Comparison of ENCODE assay signal across 19 cellular contexts in genomic region chr15:80895091-80895490, GRCh38.
DNase-seq lines count a peak whose midpoint lies in the region; ATAC-seq and TF ChIP-seq lines count a peak whose summit lies in the region.
"Had no signal": no experiment of that assay in that cellular context is flagged by ENCODE, and none has a peak within 500 bp of the region (broad histone marks: within the 10 kb centered on the region; RNA-seq: fewer than 3 reads in every experiment).

No MANE protein-coding gene starts in this region.

- H3K9ac ChIP-seq in colonic mucosa (ENCODE audit: low read depth in 2 of 2, low read length in 2 of 2) = no peak overlapping the region
- H3K9ac ChIP-seq: BLaER1, GM23248 had no signal

- H3K27ac Mint-ChIP-seq in osteocyte (ENCODE audit: unreplicated experiment) (peak overlapping the region; percentile 64), GM23338 (no peak overlapping the region)
- H3K27ac Mint-ChIP-seq: B cell; CD8-positive, alpha-beta T cell had no signal

- H3K4me3 ChIP-seq in right atrium auricular region (no peak overlapping the region), colonic mucosa (no peak overlapping the region), mucosa of descending colon (no peak overlapping the region), GM23338 (no peak overlapping the region)
- H3K4me3 ChIP-seq: BLaER1, GM23248 had no signal

- no peaks in the 10 kb centered on the region for H3K9me2 ChIP-seq in GM23338 (ENCODE audit: insufficient read depth)

- H3K9me3 ChIP-seq in right atrium auricular region = peaks cover 0 to 7% of the 10 kb centered on the region in 2 donors
- H3K9me3 ChIP-seq in colonic mucosa = no peaks in the 10 kb centered on the region
- peaks cover 5% of the 10 kb centered on the region for H3K9me3 ChIP-seq in mucosa of descending colon
- H3K9me3 ChIP-seq: Caco-2 had no signal

- H2AFZ ChIP-seq in GM23338 = no peak overlapping the region
- H2AFZ ChIP-seq: GM23248 had no signal

- DNase-seq in Right ventricle myocardium inferior (ENCODE audit: missing footprints) (no peak), right atrium auricular region (ENCODE audit: low spot score) (no peak), colonic mucosa (peak; percentile 30), mucosa of descending colon (no peak), osteocyte (ENCODE audit: extremely low spot score, unreplicated experiment) (no peak), GM23338 (ENCODE audit: low spot score) (no peak), NCI-H345 treated with DMSO at 0.1 percent for 48 hours (lab: John Stamatoyannopoulos, UW; ENCODE audit: unreplicated experiment) (no peak)
- DNase-seq: Caco-2; CD4-positive, CD25-positive, alpha-beta regulatory T cell; CD8-positive, alpha-beta T cell; DMS153; DND-41; GM23248; H9 had no signal

- H3K4me2 ChIP-seq in GM23338 = no peak overlapping the region
- H3K4me2 ChIP-seq: BLaER1 had no signal

- peak; percentile 24 for ATAC-seq in Right ventricle myocardium inferior
- peak; percentile 62 for ATAC-seq in mucosa of descending colon
- ATAC-seq in GM23338 = no peak
- ATAC-seq: CD8-positive, alpha-beta T cell; HCT116 had no signal

- no peak for TF ChIP-seq CTCF in right atrium auricular region (IDR thresholded peaks at IDR 0.05)
- no peak for TF ChIP-seq CTCF in colonic mucosa (IDR thresholded peaks at IDR 0.05)
- TF ChIP-seq CTCF in mucosa of descending colon (IDR thresholded peaks at IDR 0.05) = no peak
- TF ChIP-seq CTCF in osteocyte (IDR thresholded peaks at IDR 0.05) = no peak
- no peak for TF ChIP-seq CTCF in GM23338 (conservative IDR thresholded peaks at IDR 0.05; ENCODE audit: low read depth in 2 of 2)

- intact Hi-C loops in Right ventricle myocardium inferior (cut with DNase I) (no loop called here), colonic mucosa (cut with DNase I) (no loop called here), mucosa of descending colon (cut with DNase I, micrococcal nuclease) (no loop called here)

- H3K36me3 ChIP-seq in right atrium auricular region (no peaks in the 10 kb centered on the region), colonic mucosa (no peaks in the 10 kb centered on the region), mucosa of descending colon (ENCODE audit: low read depth) (no peaks in the 10 kb centered on the region), GM23338 (ENCODE audit: insufficient read depth) (no peaks in the 10 kb centered on the region; the same call in 1 of the 2 replicates)
- H3K36me3 ChIP-seq: BLaER1 had no signal

- no peaks in the 10 kb centered on the region for H3K27me3 Mint-ChIP-seq in osteocyte (ENCODE audit: unreplicated experiment)
- H3K27me3 Mint-ChIP-seq in GM23338 (ENCODE audit: insufficient read depth, low read depth, poor library complexity) = peaks cover 5% of the 10 kb centered on the region
- H3K27me3 Mint-ChIP-seq: CD4-positive, CD25-positive, alpha-beta regulatory T cell had no signal

- H3K4me1 ChIP-seq in right atrium auricular region = no peaks in the 10 kb centered on the region
- no peaks in the 10 kb centered on the region for H3K4me1 ChIP-seq in colonic mucosa
- no peaks in the 10 kb centered on the region for H3K4me1 ChIP-seq in mucosa of descending colon (ENCODE audit: low read depth)
- no peaks in the 10 kb centered on the region for H3K4me1 ChIP-seq in GM23338 (ENCODE audit: insufficient read depth)
- H3K4me1 ChIP-seq: BLaER1 had no signal

- no peaks in the 10 kb centered on the region for H3K79me2 ChIP-seq in GM23338 (replicated peaks; ENCODE audit: insufficient read depth)

- H3K36me3 Mint-ChIP-seq in osteocyte (ENCODE audit: unreplicated experiment) (peaks cover 81% of the 10 kb centered on the region), GM23338 (ENCODE audit: low read depth) (peaks cover 14% of the 10 kb centered on the region; the same call in 2 of the 3 replicates)

- H3K4me3 Mint-ChIP-seq in osteocyte (ENCODE audit: unreplicated experiment) = no peak overlapping the region
- H3K4me3 Mint-ChIP-seq in GM23338 = no peak overlapping the region
- H3K4me3 Mint-ChIP-seq: B cell; CD4-positive, CD25-positive, alpha-beta regulatory T cell; CD8-positive, alpha-beta T cell; H9 had no signal

- H3K27ac ChIP-seq in right atrium auricular region (no peak overlapping the region), colonic mucosa (no peak overlapping the region), GM23338 (ENCODE audit: low read depth) (no peak overlapping the region)
- H3K27ac ChIP-seq: 22Rv1, BLaER1, C4-2B, GM23248 had no signal

- H3K4me1 Mint-ChIP-seq in osteocyte (ENCODE audit: unreplicated experiment) (peaks cover 51% of the 10 kb centered on the region), GM23338 (no peaks in the 10 kb centered on the region; the same call in 2 of the 3 replicates)
- H3K4me1 Mint-ChIP-seq: B cell, H9 had no signal

- no peaks in the 10 kb centered on the region for H3F3A ChIP-seq in GM23338 (replicated peaks; ENCODE audit: low read depth)

- H3K9me3 Mint-ChIP-seq in osteocyte (ENCODE audit: unreplicated experiment) (no peaks in the 10 kb centered on the region), GM23338 (peaks cover 10% of the 10 kb centered on the region; the same call in 2 of the 3 replicates)

- H3K27me3 ChIP-seq in right atrium auricular region (no peaks in the 10 kb centered on the region), colonic mucosa (no peaks in the 10 kb centered on the region), GM23338 (ENCODE audit: insufficient read depth) (no peaks in the 10 kb centered on the region)
- H3K27me3 ChIP-seq: BLaER1 had no signal

- H4K20me1 ChIP-seq in GM23338 (replicated peaks; ENCODE audit: insufficient read depth) = no peaks in the 10 kb centered on the region
- H4K20me1 ChIP-seq: BLaER1 had no signal

TF ChIP-seq in GM23338, 12 proteins besides CTCF, POLR2A, EP300 and RAD21 (continues in another document):
- TF ChIP-seq ETS1 (IDR thresholded peaks at IDR 0.05) = no peak
- no peak for TF ChIP-seq STAT1 (IDR thresholded peaks at IDR 0.05; ENCODE audit: unreplicated experiment)
- TF ChIP-seq CREB1 (CRISPR knock-in tag; IDR thresholded peaks at IDR 0.05; ENCODE audit: low read depth) = no peak
- no peak for TF ChIP-seq ZNF331 (CRISPR knock-in tag; IDR thresholded peaks at IDR 0.05; ENCODE audit: low read depth)
- no peak for TF ChIP-seq JUNB (IDR thresholded peaks at IDR 0.05; ENCODE audit: unreplicated experiment)
- no peak for TF ChIP-seq ZNF114 (CRISPR knock-in tag; IDR thresholded peaks at IDR 0.05)
- TF ChIP-seq EZH2 (IDR thresholded peaks at IDR 0.05; ENCODE audit: low read depth, unreplicated experiment) = no peak
- no peak for TF ChIP-seq NANOG (IDR thresholded peaks at IDR 0.05; ENCODE audit: borderline replicate concordance)
- no peak for TF ChIP-seq POLR2AphosphoS5 (IDR thresholded peaks at IDR 0.05; ENCODE audit: low read depth)
- no peak for TF ChIP-seq REST (IDR thresholded peaks at IDR 0.05; ENCODE audit: unreplicated experiment)
- TF ChIP-seq EZH2phosphoT487 (IDR thresholded peaks at IDR 0.05; ENCODE audit: unreplicated experiment) = no peak
